In the genomic region with DNA sequence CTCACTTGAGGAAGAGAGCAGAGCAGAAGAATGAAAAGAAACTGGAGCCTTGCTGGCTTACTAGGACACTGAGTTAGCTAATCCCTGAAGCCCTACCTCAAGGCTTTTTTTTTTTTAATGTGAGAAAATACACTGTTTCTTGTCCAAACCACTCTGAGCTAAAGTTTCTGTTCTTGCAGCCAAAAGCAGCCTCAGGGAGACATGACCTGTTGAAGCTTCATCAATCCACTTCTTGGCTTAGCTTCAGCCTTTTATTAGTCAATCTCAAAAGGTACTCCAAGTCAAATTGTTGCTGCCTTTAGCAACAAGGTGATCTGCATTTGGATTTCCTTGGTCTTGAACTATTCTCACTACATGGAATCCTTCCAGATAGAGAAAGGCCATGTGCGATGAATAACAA, we compare ENCODE assay signal across 23 cellular contexts. TPM values are rescaled to one million over a fixed set of nuclear protein-coding genes. Genes with fewer than 3 reads are reported as not detected.
DNase-seq lines count a peak whose midpoint lies in the region; ATAC-seq and TF ChIP-seq lines count a peak whose summit lies in the region.
"Had no signal": no experiment of that assay in that cellular context is flagged by ENCODE, and none has a peak within 500 bp of the region (broad histone marks: within the 10 kb centered on the region; RNA-seq: fewer than 3 reads in every experiment).

No MANE protein-coding gene starts in this region.

- peaks cover 0 to 28% (median 2%) of the 10 kb centered on the region in 4 donors for H3K4me1 Mint-ChIP-seq in CD4-positive, alpha-beta memory T cell
- H3K4me1 Mint-ChIP-seq: CD14-positive monocyte had no signal

- no peak overlapping the region for H3K27ac Mint-ChIP-seq in CD4-positive, alpha-beta memory T cell
- H3K27ac Mint-ChIP-seq in activated naive CD4-positive, alpha-beta T cell treated with anti-CD3 and anti-CD28 coated beads, Interleukin-2, amount 50 U/mL, for 72 hours = no peak overlapping the region
- H3K27ac Mint-ChIP-seq: CD14-positive monocyte; CD4-positive, alpha-beta T cell had no signal

- H3K4me3 Mint-ChIP-seq in CD4-positive, alpha-beta memory T cell = peak overlapping the region in 5 of 8 donors; percentile 37 to 70 (median 59)
- H3K4me3 Mint-ChIP-seq: CD14-positive monocyte; CD4-positive, alpha-beta T cell had no signal

- peaks cover 0 to 5% (median 0%) of the 10 kb centered on the region in 8 donors for H3K9me3 Mint-ChIP-seq in CD4-positive, alpha-beta memory T cell
- H3K9me3 Mint-ChIP-seq in activated naive CD4-positive, alpha-beta T cell treated with anti-CD3 and anti-CD28 coated beads, Interleukin-2, amount 50 U/mL, for 72 hours = peaks cover 4 to 5% of the 10 kb centered on the region in 2 donors

- no peaks in the 10 kb centered on the region for H3K36me3 ChIP-seq in CD4-positive, alpha-beta memory T cell (ENCODE audit: insufficient read depth, low read length)
- H3K36me3 ChIP-seq: BE2C; BLaER1 treated with 17β-estradiol and CSF1 and Interleukin-3, amounts not matched to agents 10 nM and 100 nM had no signal

- H3K4me3 ChIP-seq in CD4-positive, alpha-beta memory T cell (ENCODE audit: low read length in 2 of 2) = no peak overlapping the region
- H3K4me3 ChIP-seq in astrocyte of the cerebellum (ENCODE audit: low read depth, low read length) = no peak overlapping the region
- no peak overlapping the region for H3K4me3 ChIP-seq in epithelial cell of esophagus (ENCODE audit: low read length)
- H3K4me3 ChIP-seq in fibroblast of the aortic adventitia (ENCODE audit: low read depth, low read length) = no peak overlapping the region
- H3K4me3 ChIP-seq: A549; BLaER1 treated with 17β-estradiol and CSF1 and Interleukin-3, amounts not matched to agents 10 nM and 100 nM had no signal

- DNase-seq in CD4-positive, alpha-beta memory T cell = no peak
- DNase-seq in astrocyte of the cerebellum (ENCODE audit: low read depth) (peak; percentile 42), epithelial cell of esophagus (ENCODE audit: low read depth) (peak; percentile 13), fibroblast of the aortic adventitia (ENCODE audit: low read depth) (peak; percentile 64), GM19238 (ENCODE audit: insufficient read length, low spot score) (no peak)
- DNase-seq in activated naive CD4-positive, alpha-beta T cell treated with anti-CD3 and anti-CD28 coated beads, Interleukin-2, amount 50 U/mL, for 72 hours (ENCODE audit: low spot score in 2 of 2) = no peak
- DNase-seq: 8988T; ACHN; AML-193; BE2C; Calu3; CD4-positive, alpha-beta T cell; COR-L47; DMS53; DMS79 treated with DMSO at 0.1 percent for 48 hours; GF-D8; GOT3; HCEC 1CT had no signal

- POLR2A ChIA-PET in CD4-positive, alpha-beta memory T cell (lab: Charles Lee; ENCODE audit: partially characterized antibody) = no interaction called here

- no peak for ATAC-seq in HG02759 (IDR thresholded peaks at IDR 0.05; ENCODE audit: unreplicated experiment)
- ATAC-seq in activated naive CD4-positive, alpha-beta T cell treated with anti-CD3 and anti-CD28 coated beads, Interleukin-2, amount 50 U/mL, for 72 hours = no peak
- ATAC-seq: A549 had no signal

- intact Hi-C loops in CD4-positive, alpha-beta memory T cell (cut with micrococcal nuclease) = no loop called here

- no peaks in the 10 kb centered on the region for H3K9me3 ChIP-seq in CD4-positive, alpha-beta memory T cell (ENCODE audit: control insufficient read depth in 1 of 2, low read length in 2 of 2)
- H3K9me3 ChIP-seq: A549, BE2C had no signal

- H3K27ac ChIP-seq in CD4-positive, alpha-beta memory T cell (ENCODE audit: low read depth, low read length) = no peak overlapping the region
- H3K27ac ChIP-seq: A549; BLaER1 treated with 17β-estradiol and CSF1 and Interleukin-3, amounts not matched to agents 10 nM and 100 nM had no signal

- in situ Hi-C loops in astrocyte of the cerebellum (cut with HindIII; ENCODE audit: low sequenced_read_pairs) = loop anchor here (5.0 kb wide), 1 partner anchor 55 kb away; no protein-coding TSS in a partner anchor

- no peaks in the 10 kb centered on the region for H3K4me1 ChIP-seq in CD4-positive, alpha-beta memory T cell (ENCODE audit: insufficient read depth, low read length)
- H3K4me1 ChIP-seq: A549; BE2C; BLaER1 treated with 17β-estradiol and CSF1 and Interleukin-3, amounts not matched to agents 10 nM and 100 nM had no signal

- no peaks in the 10 kb centered on the region for H3K36me3 Mint-ChIP-seq in CD4-positive, alpha-beta memory T cell
- H3K36me3 Mint-ChIP-seq in activated naive CD4-positive, alpha-beta T cell treated with anti-CD3 and anti-CD28 coated beads, Interleukin-2, amount 50 U/mL, for 72 hours = peaks cover 0 to 6% of the 10 kb centered on the region in 2 donors
- H3K36me3 Mint-ChIP-seq: CD14-positive monocyte had no signal

- H3K27me3 ChIP-seq in CD4-positive, alpha-beta memory T cell (ENCODE audit: insufficient read depth, low read length) = no peaks in the 10 kb centered on the region
- H3K27me3 ChIP-seq: BLaER1 treated with 17β-estradiol and CSF1 and Interleukin-3, amounts not matched to agents 10 nM and 100 nM had no signal

- TF ChIP-seq CTCF in astrocyte of the cerebellum (IDR thresholded peaks at IDR 0.05; ENCODE audit: low read depth, low read length, missing control alignments) (no peak), epithelial cell of esophagus (IDR thresholded peaks at IDR 0.05; ENCODE audit: insufficient read depth, low read depth, low read length, missing control alignments) (no peak), fibroblast of the aortic adventitia (IDR thresholded peaks at IDR 0.05; ENCODE audit: insufficient read depth, low read length) (no peak)

- CTCF ChIA-PET in CD4-positive, alpha-beta memory T cell (lab: Charles Lee; ENCODE audit: partially characterized antibody) = interaction anchor here (0.5 to 1.3 kb wide), 2 partner anchors 63 to 190 kb away, joined by 3 to 4 read pairs; partner anchors contain the start of gene SUSD4

- peaks cover 2 to 7% of the 10 kb centered on the region in 2 donors for H3K27me3 Mint-ChIP-seq in CD4-positive, alpha-beta memory T cell
- H3K27me3 Mint-ChIP-seq: CD4-positive, alpha-beta T cell had no signal

RNA-seq across cellular contexts. Expression of gene CCDC185, which starts 33.7 kb away (rescaled TPM):
- not detected for total RNA-seq in CD4-positive, alpha-beta memory T cell
- not detected for polyA plus RNA-seq in CD4-positive, alpha-beta memory T cell
- total RNA-seq in fibroblast of the aortic adventitia (ENCODE audit: low replicate concordance) = not detected in 2 replicates
- total RNA-seq in activated naive CD4-positive, alpha-beta T cell treated with anti-CD3 and anti-CD28 coated beads, Interleukin-2, amount 50 U/mL, for 72 hours = not detected
- total RNA-seq: CD4-positive, alpha-beta T cell; G401 had no signal
- polyA plus RNA-seq: CD14-positive monocyte had no signal

Comparison
In these comparisons a context has a peak if more than half of its experiments do, and no peak if none do; other contexts are left out.
1. DNase-seq: peak in astrocyte of the cerebellum (single experiment), epithelial cell of esophagus (single experiment) and fibroblast of the aortic adventitia (single experiment); none in CD4-positive, alpha-beta memory T cell (0 of 5), GM19238 (single experiment) and activated naive CD4-positive, alpha-beta T cell treated with anti-CD3 and anti-CD28 coated beads, Interleukin-2, amount 50 U/mL, for 72 hours (0 of 2).